Comparison of ENCODE assay signal across 8 cellular contexts in genomic region chr3:120094776-120095225, GRCh38. TPM values are rescaled to one million over a fixed set of nuclear protein-coding genes. Genes with fewer than 3 reads are reported as not detected.
DNase-seq lines count a peak whose midpoint lies in the region; ATAC-seq and TF ChIP-seq lines count a peak whose summit lies in the region.

No MANE protein-coding gene starts in this region.

- H4K20me1 ChIP-seq in neural cell (ENCODE audit: insufficient read depth), result peaks cover 36% of the 10 kb centered on the region

- TF ChIP-seq EP300 in neural cell (conservative IDR thresholded peaks at IDR 0.05; ENCODE audit: poor library complexity, severe bottlenecking), result no peak

- TF ChIP-seq RAD21 in neural cell (conservative IDR thresholded peaks at IDR 0.05), result no peak

- H3K27me3 Mint-ChIP-seq in type B pancreatic cell, result no peaks in the 10 kb centered on the region

- H2AFZ ChIP-seq in neural cell (ENCODE audit: low read depth, low read length), result no peak overlapping the region

- H3K27ac Mint-ChIP-seq in type B pancreatic cell, result no peak overlapping the region

- peaks cover 16% of the 10 kb centered on the region for H3K36me3 Mint-ChIP-seq in type B pancreatic cell

- H3K9me3 Mint-ChIP-seq in type B pancreatic cell, result no peaks in the 10 kb centered on the region

- DNase-seq in DMS53 treated with DMSO at 0.1 percent for 48 hours (lab: John Stamatoyannopoulos, UW; ENCODE audit: unreplicated experiment) (peak; percentile 96), HS-27A (ENCODE audit: low read depth) (peak; percentile 100), NCI-H82 (lab: John Stamatoyannopoulos, UW) (peak; percentile 100), foreskin keratinocyte (peak; percentile 100), type B pancreatic cell (ENCODE audit: extremely low spot score, unreplicated experiment) (peak; percentile 99)
- DNase-seq in activated gamma-delta T cell treated with anti-CD3 and anti-CD28 coated beads, Interleukin-2, amount 50 U/mL, for 16 hours (ENCODE audit: low read depth), result peak; percentile 99

- H3K4me2 ChIP-seq in neural cell (ENCODE audit: low read length), result no peak overlapping the region

- H3K27me3 ChIP-seq in foreskin keratinocyte, result no peaks in the 10 kb centered on the region
- H3K27me3 ChIP-seq in neural cell (ENCODE audit: insufficient read depth, low read depth, low read length), result no peaks in the 10 kb centered on the region

- H3K4me3 Mint-ChIP-seq in type B pancreatic cell, result no peak overlapping the region

- TF ChIP-seq CTCF in foreskin keratinocyte (conservative IDR thresholded peaks at IDR 0.05), result no peak
- TF ChIP-seq CTCF in neural cell (IDR thresholded peaks at IDR 0.05; ENCODE audit: poor library complexity, severe bottlenecking), result no peak
- no peak for TF ChIP-seq CTCF in type B pancreatic cell (conservative IDR thresholded peaks at IDR 0.05)

- peaks cover 21% of the 10 kb centered on the region for H3K4me1 ChIP-seq in foreskin keratinocyte

- H3K79me2 ChIP-seq in neural cell (replicated peaks; ENCODE audit: insufficient read depth, low read length), result peaks cover 72% of the 10 kb centered on the region

- peak overlapping the region; percentile 99 for H3K27ac ChIP-seq in foreskin keratinocyte
- peak overlapping the region; percentile 99 for H3K27ac ChIP-seq in neural cell (ENCODE audit: low read length)

- peak; percentile 54 for ATAC-seq in GM21381 (IDR thresholded peaks at IDR 0.05; ENCODE audit: unreplicated experiment)
- ATAC-seq in foreskin keratinocyte, result peak; percentile 81

- H3F3A ChIP-seq in neural cell (ENCODE audit: insufficient read depth, low read length, poor library complexity, severe bottlenecking), result peaks cover 3% of the 10 kb centered on the region

- H3K9me2 ChIP-seq in neural cell (ENCODE audit: insufficient read depth, low read length), result no peaks in the 10 kb centered on the region

- H3K4me1 Mint-ChIP-seq in type B pancreatic cell (ENCODE audit: unreplicated experiment), result peaks cover 13% of the 10 kb centered on the region

- H3K9me3 ChIP-seq in neural cell (ENCODE audit: low read length), result no peaks in the 10 kb centered on the region

- H3K9ac ChIP-seq in neural cell (ENCODE audit: low read length), result peak overlapping the region; percentile 99

- H3K4me3 ChIP-seq in neural cell (ENCODE audit: low read length), result peak overlapping the region; percentile 79

- H3K36me3 ChIP-seq in neural cell (ENCODE audit: insufficient read depth, low read length), result no peaks in the 10 kb centered on the region

TF ChIP-seq in neural cell, 6 proteins besides CTCF, POLR2A, EP300 and RAD21:
- TF ChIP-seq MXI1 (conservative IDR thresholded peaks at IDR 0.05; ENCODE audit: poor library complexity, severe bottlenecking) (no peak), SMC3 (conservative IDR thresholded peaks at IDR 0.05; ENCODE audit: poor library complexity) (no peak), POLR2AphosphoS5 (IDR thresholded peaks at IDR 0.05) (no peak), TAF1 (IDR thresholded peaks at IDR 0.05; ENCODE audit: low read depth) (no peak), EZH2 (IDR thresholded peaks at IDR 0.05; ENCODE audit: borderline replicate concordance, insufficient read depth, low read length, poor library complexity, severe bottlenecking) (no peak), REST (IDR thresholded peaks at IDR 0.05; ENCODE audit: borderline replicate concordance) (no peak)

RNA-seq across cellular contexts. Expression of gene GSK3B, which starts 0.6 kb away (rescaled TPM):
- total RNA-seq in foreskin keratinocyte (92.4 and 96.0 TPM in 2 replicates), type B pancreatic cell (ENCODE audit: low replicate concordance) (60.5 and 62.9 TPM in 2 replicates)
- polyA plus RNA-seq in foreskin keratinocyte (34.6 and 37.2 TPM in 2 replicates), neural cell (48.5 and 52.9 TPM in 2 replicates)
- polyA minus RNA-seq in neural cell, result 206 and 254 TPM in 2 replicates

Comparison
In these comparisons a context has a peak if more than half of its experiments do, and no peak if none do; other contexts are left out.
1. Peak in every context shown above with its lines: DNase-seq, ATAC-seq, H3K4me3 ChIP-seq and H3K27ac ChIP-seq.